Comparison of ENCODE assay signal across 10 cellular contexts in the genomic region with DNA sequence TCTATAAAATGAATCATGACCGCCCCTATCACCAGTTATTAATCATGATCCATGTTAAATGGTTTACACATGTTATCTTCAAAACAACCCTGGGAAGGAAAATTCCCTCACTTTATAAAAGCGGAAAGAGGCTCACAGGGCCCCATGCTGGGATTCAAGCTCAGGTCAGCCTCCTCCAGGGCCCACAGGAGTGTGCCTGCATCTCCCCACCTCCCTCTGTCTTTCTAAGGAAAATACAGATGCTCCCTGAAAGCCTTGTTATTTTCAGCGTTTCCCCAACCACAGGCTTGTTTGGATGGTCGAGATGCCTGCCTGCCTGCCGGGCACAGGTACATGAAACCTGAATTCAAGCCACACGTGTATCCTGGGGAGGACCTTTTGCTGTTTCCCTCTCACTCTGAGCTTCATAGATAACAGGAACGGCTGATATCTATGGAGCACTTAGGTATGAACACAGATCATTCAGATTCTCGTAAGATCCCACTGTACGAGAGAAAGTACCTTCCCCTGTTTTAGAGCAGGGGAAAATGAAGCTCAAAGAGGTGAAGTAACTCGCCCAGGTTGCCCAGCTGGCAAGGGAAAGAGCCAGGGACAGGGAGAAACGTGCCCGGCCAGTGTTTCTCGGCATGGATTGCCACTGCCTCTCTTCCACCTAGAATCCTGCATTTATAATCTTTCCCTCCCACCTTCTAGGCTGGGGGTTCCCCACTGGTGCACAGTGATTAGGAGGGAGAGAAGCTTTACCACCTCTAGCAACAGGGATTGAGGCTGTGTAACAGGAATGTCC. TPM values are rescaled to one million over a fixed set of nuclear protein-coding genes. Genes with fewer than 3 reads are reported as not detected.
DNase-seq lines count a peak whose midpoint lies in the region; ATAC-seq and TF ChIP-seq lines count a peak whose summit lies in the region.
"Had no signal": no experiment of that assay in that cellular context is flagged by ENCODE, and none has a peak within 500 bp of the region (broad histone marks: within the 10 kb centered on the region; RNA-seq: fewer than 3 reads in every experiment).

No MANE protein-coding gene starts in this region.

- H3K36me3 ChIP-seq in breast epithelium (no peaks in the 10 kb centered on the region), lower lobe of right lung (no peaks in the 10 kb centered on the region), transverse colon (no peaks in the 10 kb centered on the region)

- H3K4me1 Mint-ChIP-seq in MCF 10A (ENCODE audit: insufficient read depth, unreplicated experiment) = peaks cover 43% of the 10 kb centered on the region
- H3K4me1 Mint-ChIP-seq in activated T-helper 2 cell treated with anti-CD3 and anti-CD28 coated beads, Interferon-gamma antibody, Interleukin-2, Interleukin-4, amounts not matched to agents 10 μg/mL and 5 μg/mL and 100 μg/mL, durations not matched to agents 14 hours and 24 hours and 36 hours (ENCODE audit: low read depth) = peaks cover 56% of the 10 kb centered on the region

- TF ChIP-seq POLR2A in breast epithelium (IDR thresholded peaks at IDR 0.05) (no peak), transverse colon (IDR thresholded peaks at IDR 0.05) (no peak)

- no peak for TF ChIP-seq EP300 in transverse colon (IDR thresholded peaks at IDR 0.05; ENCODE audit: low read depth)

- TF ChIP-seq CTCF in breast epithelium (IDR thresholded peaks at IDR 0.05) (no peak), MCF 10A (IDR thresholded peaks at IDR 0.05; ENCODE audit: unreplicated experiment) (no peak), lower lobe of right lung (IDR thresholded peaks at IDR 0.05) (no peak), transverse colon (IDR thresholded peaks at IDR 0.05) (no peak), GM13977 (IDR thresholded peaks at IDR 0.05; ENCODE audit: extremely low read depth, insufficient read depth, missing control alignments) (no peak)

- in situ Hi-C loops in transverse colon (cut with MboI; ENCODE audit: low pct_ligation_motif_present in 1 of 4, low pct_unique_long_range_greater_than_20kb in 1 of 4, low sequenced_read_pairs in 3 of 4) (no loop called here), GM13977 (cut with MboI; ENCODE audit: low pct_unique_long_range_greater_than_20kb, low sequenced_read_pairs, unreplicated experiment) (no loop called here)

- POLR2A ChIA-PET in MCF 10A (lab: Yijun Ruan, JAX) = interaction anchor here (0.7 to 2.6 kb wide), 2 partner anchors 40 to 319 kb away, joined by 3 to 12 read pairs; a partner anchor contains a TSS

- H3K27ac ChIP-seq in breast epithelium = peak overlapping the region; percentile 91 to 93
- H3K27ac ChIP-seq in lower lobe of right lung = peak overlapping the region; percentile 77
- peak overlapping the region in 3 of 4 donors; percentile 71 for H3K27ac ChIP-seq in transverse colon
- no peak overlapping the region for H3K27ac ChIP-seq in substantia nigra (ENCODE audit: low read depth, low read length, poor library complexity, severe bottlenecking)

- ATAC-seq in lower lobe of right lung = no peak

- H3K27me3 ChIP-seq in breast epithelium (no peaks in the 10 kb centered on the region), lower lobe of right lung (ENCODE audit: low read depth) (no peaks in the 10 kb centered on the region), transverse colon (no peaks in the 10 kb centered on the region)

- no peaks in the 10 kb centered on the region for H3K27me3 Mint-ChIP-seq in MCF 10A (ENCODE audit: insufficient read depth, unreplicated experiment)
- H3K27me3 Mint-ChIP-seq in activated T-helper 2 cell treated with anti-CD3 and anti-CD28 coated beads, Interferon-gamma antibody, Interleukin-2, Interleukin-4, amounts not matched to agents 10 μg/mL and 5 μg/mL and 100 μg/mL, durations not matched to agents 14 hours and 24 hours and 36 hours (ENCODE audit: low read depth) = no peaks in the 10 kb centered on the region

- H3K27ac Mint-ChIP-seq in MCF 10A (ENCODE audit: low read depth, unreplicated experiment) = no peak overlapping the region
- peak overlapping the region; percentile 29 for H3K27ac Mint-ChIP-seq in activated T-helper 2 cell treated with anti-CD3 and anti-CD28 coated beads, Interferon-gamma antibody, Interleukin-2, Interleukin-4, amounts not matched to agents 10 μg/mL and 5 μg/mL and 100 μg/mL, durations not matched to agents 14 hours and 24 hours and 36 hours

- H3K4me3 ChIP-seq in breast epithelium (no peak overlapping the region), lower lobe of right lung (no peak overlapping the region), transverse colon (no peak overlapping the region)

- 85 to 86% methylated on average over 5 to 13 of the region's 13 CpGs for WGBS in transverse colon (ENCODE audit: low coverage in 1 of 2), 2 donors

- CTCF ChIA-PET in MCF 10A (lab: Yijun Ruan, JAX) = interaction anchor here (1.1 kb wide), 1 partner anchor 57 kb away, joined by 4 read pairs; no protein-coding TSS in a partner anchor

- H3K4me1 ChIP-seq in breast epithelium (peaks cover 6 to 49% of the 10 kb centered on the region in 2 donors), lower lobe of right lung (peaks cover 98% of the 10 kb centered on the region), transverse colon (peaks cover 34 to 83% (median 51%) of the 10 kb centered on the region in 4 donors)

- H3K4me3 Mint-ChIP-seq in MCF 10A (ENCODE audit: unreplicated experiment) = no peak overlapping the region
- no peak overlapping the region for H3K4me3 Mint-ChIP-seq in activated T-helper 2 cell treated with anti-CD3 and anti-CD28 coated beads, Interferon-gamma antibody, Interleukin-2, Interleukin-4, amounts not matched to agents 10 μg/mL and 5 μg/mL and 100 μg/mL, durations not matched to agents 14 hours and 24 hours and 36 hours (ENCODE audit: low read depth)

- intact Hi-C loops in breast epithelium (cut with DNase I; ENCODE audit: low total_unique reads) = no loop called here
- intact Hi-C loops in MCF 10A (cut with micrococcal nuclease) = no loop called here
- intact Hi-C loops in activated T-helper 2 cell treated with anti-CD3 and anti-CD28 coated beads, Interferon-gamma antibody, Interleukin-2, Interleukin-4, amounts not matched to agents 10 μg/mL and 5 μg/mL and 100 μg/mL, durations not matched to agents 14 hours and 24 hours and 36 hours (cut with micrococcal nuclease) = loop anchor here (10.0 kb wide), 1 partner anchor 508 kb away; no protein-coding TSS in a partner anchor
- intact Hi-C loops in lower lobe of right lung (cut with DNase I) = no loop called here
- intact Hi-C loops in transverse colon (cut with DNase I; ENCODE audit: low total_unique reads) = no loop called here

- BruUV-seq in MCF 10A (replicated peaks; lab: Mats Ljungman, UMichigan) = no TSS peak

- H3K9me3 ChIP-seq in breast epithelium (no peaks in the 10 kb centered on the region), lower lobe of right lung (no peaks in the 10 kb centered on the region), transverse colon (no peaks in the 10 kb centered on the region)

- peaks cover 2% of the 10 kb centered on the region for H3K36me3 Mint-ChIP-seq in MCF 10A (ENCODE audit: insufficient read depth, unreplicated experiment)
- peaks cover 11% of the 10 kb centered on the region for H3K36me3 Mint-ChIP-seq in activated T-helper 2 cell treated with anti-CD3 and anti-CD28 coated beads, Interferon-gamma antibody, Interleukin-2, Interleukin-4, amounts not matched to agents 10 μg/mL and 5 μg/mL and 100 μg/mL, durations not matched to agents 14 hours and 24 hours and 36 hours (ENCODE audit: low read depth)

- no peaks in the 10 kb centered on the region for H3K9me3 Mint-ChIP-seq in MCF 10A (ENCODE audit: unreplicated experiment)
- H3K9me3 Mint-ChIP-seq in activated T-helper 2 cell treated with anti-CD3 and anti-CD28 coated beads, Interferon-gamma antibody, Interleukin-2, Interleukin-4, amounts not matched to agents 10 μg/mL and 5 μg/mL and 100 μg/mL, durations not matched to agents 14 hours and 24 hours and 36 hours = no peaks in the 10 kb centered on the region

- DNase-seq in breast epithelium (ENCODE audit: low spot score in 2 of 2) (no peak), MCF 10A (ENCODE audit: unreplicated experiment) (no peak), lower lobe of right lung (no peak), transverse colon (no peak), substantia nigra (lab: John Stamatoyannopoulos, UW) (no peak), GM13977 (ENCODE audit: low spot score) (no peak)
- DNase-seq in activated T-helper 2 cell treated with anti-CD3 and anti-CD28 coated beads, Interferon-gamma antibody, Interleukin-2, Interleukin-4, amounts not matched to agents 10 μg/mL and 5 μg/mL and 100 μg/mL, durations not matched to agents 14 hours and 24 hours and 36 hours (ENCODE audit: low spot score) = no peak
- DNase-seq in stimulated activated CD4-positive, alpha-beta T cell treated with anti-CD3 and anti-CD28 coated beads, Interleukin-2, amount 100 ng/mL, for 48 hours = no peak
- DNase-seq: activated gamma-delta T cell treated with Interleukin-2 at 50 U/mL for 16 hours, NCI-H345 had no signal

RNA-seq across cellular contexts. Expression of a gene that starts 39.2 kb away (rescaled TPM):
- 10 to 100 TPM; 30.2 to 30.5 (median 30.4) TPM for total RNA-seq in breast epithelium
- total RNA-seq in MCF 10A (2022) = 24.2 and 27.1 TPM in 2 replicates
- total RNA-seq in activated T-helper 2 cell treated with anti-CD3 and anti-CD28 coated beads, Interferon-gamma antibody, Interleukin-2, Interleukin-4, amounts not matched to agents 10 μg/mL and 5 μg/mL and 100 μg/mL, durations not matched to agents 14 hours and 24 hours and 36 hours = 22.3 and 22.7 TPM in 2 replicates
- 35.0 TPM for total RNA-seq in lower lobe of right lung
- 10 to 100 TPM; 16.9 to 55.4 (median 35.5) TPM for total RNA-seq in transverse colon

RNA-seq across cellular contexts. Expression of a gene that starts 39.3 kb away (rescaled TPM):
- total RNA-seq in breast epithelium = 1 to 10 TPM in 2 of 3 donors, under 1 TPM in 1; 0.16 to 2.3 (median 2.0) TPM
- 1.1 TPM in 2 replicates for total RNA-seq in MCF 10A (2022)
- 0.41 and 0.90 TPM in 2 replicates for total RNA-seq in activated T-helper 2 cell treated with anti-CD3 and anti-CD28 coated beads, Interferon-gamma antibody, Interleukin-2, Interleukin-4, amounts not matched to agents 10 μg/mL and 5 μg/mL and 100 μg/mL, durations not matched to agents 14 hours and 24 hours and 36 hours
- 2.1 TPM for total RNA-seq in lower lobe of right lung
- 1 to 10 TPM in 2 of 4 donors, under 1 TPM in 2; 0.16 to 8.0 (median 1.1) TPM for total RNA-seq in transverse colon
